In genomic region chr2:241209271-241209670, GRCh38 we compare ENCODE assay signal across 23 cellular contexts. TPM values are rescaled to one million over a fixed set of nuclear protein-coding genes. Genes with fewer than 3 reads are reported as not detected.
DNase-seq lines count a peak whose midpoint lies in the region; ATAC-seq, FAIRE-seq and TF ChIP-seq lines count a peak whose summit lies in the region.
"Had no signal": no experiment of that assay in that cellular context is flagged by ENCODE, and none has a peak within 500 bp of the region (broad histone marks: within the 10 kb centered on the region; RNA-seq: fewer than 3 reads in every experiment).

No MANE protein-coding gene starts in this region.

- no peak for TF ChIP-seq EP300 in K562 (IDR thresholded peaks at IDR 0.05; ENCODE audit: low read length)
- no peak for TF ChIP-seq EP300 in upper lobe of left lung (IDR thresholded peaks at IDR 0.05)

- H3K9ac ChIP-seq in K562 (ENCODE audit: insufficient read depth in 1 of 2, low read depth in 2 of 2, low read length in 2 of 2): no peak overlapping the region

- peak; percentile 26 for ATAC-seq in Right ventricle myocardium inferior
- peak; percentile 93 for ATAC-seq in K562
- peak; percentile 11 to 12 for ATAC-seq in upper lobe of left lung (ENCODE audit: low FRiP score in 2 of 2)
- ATAC-seq in GM18861 (IDR thresholded peaks at IDR 0.05; ENCODE audit: unreplicated experiment): no peak
- ATAC-seq: HCT116 had no signal

- H3K36me3 ChIP-seq in right atrium auricular region: no peaks in the 10 kb centered on the region
- H3K36me3 ChIP-seq in K562 (ENCODE audit: control insufficient read depth, insufficient read depth, low read length): no peaks in the 10 kb centered on the region
- no peaks in the 10 kb centered on the region for H3K36me3 ChIP-seq in upper lobe of left lung

- no peaks in the 10 kb centered on the region for H3K9me1 ChIP-seq in K562 (ENCODE audit: control insufficient read depth, insufficient read depth, low read length)

- no peak for TF ChIP-seq CTCF in right atrium auricular region (IDR thresholded peaks at IDR 0.05)
- TF ChIP-seq CTCF in K562 (IDR thresholded peaks at IDR 0.05 in 2 of 3, conservative IDR thresholded peaks at IDR 0.05 in 1 of 3; ENCODE audit: insufficient read depth in 2 of 3, low read depth in 1 of 3, low read length in 3 of 3): peak; percentile 16 to 29 (median 25); a peak in 3 of 6 replicates
- no peak for TF ChIP-seq CTCF in upper lobe of left lung (IDR thresholded peaks at IDR 0.05)

- no peaks in the 10 kb centered on the region; the same call in 1 of the 2 replicates for H4K20me1 ChIP-seq in K562 (replicated peaks; ENCODE audit: control insufficient read depth, insufficient read depth, low read length)

- H3K4me1 ChIP-seq in right atrium auricular region (no peaks in the 10 kb centered on the region), K562 (replicated peaks in 1 of 2; ENCODE audit: control insufficient read depth in 2 of 2, insufficient read depth in 2 of 2, low read length in 2 of 2) (peaks cover 0 to 17% of the 10 kb centered on the region in 2 experiments; a peak in 2 of 5 replicates), upper lobe of left lung (no peaks in the 10 kb centered on the region)
- H3K4me1 ChIP-seq: A549 had no signal

- WGBS in K562 (ENCODE audit: insufficient coverage, low coverage, missing lambda C conversion rate): 3% methylated on average over 17 of the region's 33 CpGs
- 92 to 95% methylated on average over 14 to 32 of the region's 33 CpGs for WGBS in upper lobe of left lung, 2 donors

- BruUV-seq in K562 (replicated peaks; lab: Mats Ljungman, UMichigan): no TSS peak

- no peak overlapping the region for H3K4me3 ChIP-seq in right atrium auricular region
- no peak overlapping the region for H3K4me3 ChIP-seq in K562
- H3K4me3 ChIP-seq in upper lobe of left lung: no peak overlapping the region
- H3K4me3 ChIP-seq: A549 had no signal

- H3K9me3 ChIP-seq in right atrium auricular region (no peaks in the 10 kb centered on the region), K562 (replicated peaks; ENCODE audit: control insufficient read depth, insufficient read depth, low read depth, low read length) (no peaks in the 10 kb centered on the region), upper lobe of left lung (no peaks in the 10 kb centered on the region)
- H3K9me3 ChIP-seq: A549 had no signal

- H3K27ac ChIP-seq in right atrium auricular region (no peak overlapping the region), K562 (ENCODE audit: extremely low read depth, low read depth, low read length) (no peak overlapping the region), upper lobe of left lung (no peak overlapping the region)
- H3K27ac ChIP-seq: A549, C4-2B, HL-60 had no signal

- no peak for FAIRE-seq in K562 (lab: Jason Lieb, UNC)
- FAIRE-seq: A549, GM12892, GM18507 had no signal

- H2AFZ ChIP-seq in K562 (ENCODE audit: low read depth, low read length): no peak overlapping the region

- H3K27me3 ChIP-seq in right atrium auricular region (no peaks in the 10 kb centered on the region), K562 (ENCODE audit: control insufficient read depth in 2 of 2, insufficient read depth in 2 of 2, low read length in 2 of 2) (peaks cover 7 to 54% of the 10 kb centered on the region in 2 experiments; a peak in 4 of 5 replicates), upper lobe of left lung (no peaks in the 10 kb centered on the region)

- no peaks in the 10 kb centered on the region for H3K79me2 ChIP-seq in K562 (ENCODE audit: control insufficient read depth, insufficient read depth, low read length)

- in situ Hi-C loops in K562 (cut with MboI): no loop called here

- TF ChIP-seq POLR2A in K562 (conservative IDR thresholded peaks at IDR 0.05): no peak
- no peak for TF ChIP-seq POLR2A in upper lobe of left lung (IDR thresholded peaks at IDR 0.05)

- peak overlapping the region; percentile 37; the same call in 1 of the 2 replicates for H3K4me2 ChIP-seq in K562 (ENCODE audit: insufficient read depth, low read length)
- H3K4me2 ChIP-seq: A549 had no signal

- peak; percentile 34 for DNase-seq in Right ventricle myocardium inferior (ENCODE audit: missing footprints)
- DNase-seq in right atrium auricular region (ENCODE audit: low spot score): no peak
- DNase-seq in COLO668 (lab: John Stamatoyannopoulos, UW; ENCODE audit: unreplicated experiment): peak; percentile 39
- DNase-seq in K562 (ENCODE audit: extremely low read depth in 1 of 4, low spot score in 3 of 4): peak; percentile 44 to 54 (median 46)
- peak in 1 of 2 donors; percentile 82 for DNase-seq in upper lobe of left lung
- no peak for DNase-seq in LoVo (ENCODE audit: low spot score)
- DNase-seq: AML-193; CD4-positive, alpha-beta T cell; DMS153; DND-41; EL; GOT3; H7; HFFc6; IMR-90; KBM-7 had no signal

- intact Hi-C loops in Right ventricle myocardium inferior (cut with DNase I): no loop called here
- intact Hi-C loops in K562 (cut with micrococcal nuclease): no loop called here

- 0 out of 4 replicates have a peak, but pooled peaks of 1 of the 2 experiments have one; percentile 15 for TF ChIP-seq RAD21 in K562 (CRISPR knock-in tag; conservative IDR thresholded peaks at IDR 0.05 in 1 of 2, IDR thresholded peaks at IDR 0.05 in 1 of 2)

- POLR2A ChIA-PET in K562 (lab: Yijun Ruan, JAX): interaction anchor here (0.6 to 1.2 kb wide), 2 partner anchors 14 to 63 kb away, joined by 3 read pairs; no protein-coding TSS in a partner anchor

- CTCF ChIA-PET in K562 (lab: Yijun Ruan, JAX; ENCODE audit: low intra/inter-chr PET ratio): no interaction called here

RNA-seq across cellular contexts. Expression of gene ANO7, which starts 20.8 kb away (rescaled TPM):
- total RNA-seq in Right ventricle myocardium inferior (0.81 TPM), right atrium auricular region (1 to 10 TPM; 1.1 to 1.3 TPM), K562 (2014; rRNA removed) (1.3 and 1.7 TPM in 2 replicates), K562 (2014; rRNA removed; fragmentation: Illumina TruSeq; extraction: Trizol) (0.67 and 0.91 TPM in 2 replicates), K562 (2015; rRNA removed; fragmentation: Illumina TruSeq; extraction: Trizol) (1.1 TPM in 2 replicates), K562 (2021) (4.1 and 5.1 TPM in 2 replicates), upper lobe of left lung (1 to 10 TPM in 5 of 6 donors, under 1 TPM in 1; 0.30 to 1.3 (median 1.1) TPM)
- 12.7 and 25.7 TPM in 2 replicates for total RNA-seq in K562 (2011; cell fraction: chromatin; rRNA removed; ENCODE audit: low replicate concordance)
- 12.8 and 13.2 TPM in 2 replicates for total RNA-seq in K562 (2011; cell fraction: nucleolus; rRNA removed)
- total RNA-seq in K562 (2011; cell fraction: nucleoplasm; rRNA removed): 13.3 and 13.8 TPM in 2 replicates
- polyA plus RNA-seq in K562 (2011; rRNA removed) (0.59 and 0.81 TPM in 2 replicates), K562 (2014; fragmentation: Illumina TruSeq; extraction: Trizol) (1.9 and 3.2 TPM in 2 replicates), K562 (2014; fragmentation: Nextera tagmentation; extraction: Ambion mirVana) (under 1 TPM; 0.28 to 0.46 TPM), K562 (2014; rRNA removed) (1.9 and 2.9 TPM in 2 replicates)
- 1.0 and 2.4 TPM in 2 replicates for polyA plus RNA-seq in K562 (2011; cell fraction: cytosol; rRNA removed)
- polyA plus RNA-seq in K562 (2011; cell fraction: nucleus; rRNA removed): 2.5 and 4.8 TPM in 2 replicates
- 1.6 and 2.3 TPM in 2 replicates for polyA plus RNA-seq in K562 (2012)
- polyA minus RNA-seq in K562 (2011; rRNA and poly(A)+ RNA removed): 0.75 and 1.7 TPM in 2 replicates
- 3.9 and 4.2 TPM in 2 replicates for polyA minus RNA-seq in K562 (2011; cell fraction: cytosol; rRNA and poly(A)+ RNA removed)
- 2.3 and 3.2 TPM in 2 replicates for polyA minus RNA-seq in K562 (2011; cell fraction: nucleus; rRNA and poly(A)+ RNA removed)

RNA-seq across cellular contexts. Expression of gene PPP1R7, which starts 59.0 kb away (rescaled TPM):
- 66.6 TPM for total RNA-seq in Right ventricle myocardium inferior
- total RNA-seq in right atrium auricular region: 10 to 100 TPM; 57.5 to 61.4 TPM
- total RNA-seq in K562 (2011; cell fraction: chromatin; rRNA removed; ENCODE audit: low replicate concordance): 32.2 and 41.6 TPM in 2 replicates
- 20.4 and 33.7 TPM in 2 replicates for total RNA-seq in K562 (2011; cell fraction: nucleolus; rRNA removed)
- total RNA-seq in K562 (2011; cell fraction: nucleoplasm; rRNA removed): 30.4 and 37.3 TPM in 2 replicates
- total RNA-seq in K562 (2014; rRNA removed): 56.0 and 62.0 TPM in 2 replicates
- 37.5 and 38.1 TPM in 2 replicates for total RNA-seq in K562 (2014; rRNA removed; fragmentation: Illumina TruSeq; extraction: Trizol)
- total RNA-seq in K562 (2015; rRNA removed; fragmentation: Illumina TruSeq; extraction: Trizol): 35.3 and 40.2 TPM in 2 replicates
- 39.5 and 40.5 TPM in 2 replicates for total RNA-seq in K562 (2021)
- 46.1 and 57.3 TPM in 2 replicates for polyA plus RNA-seq in K562 (2011; rRNA removed)
- 15.0 and 20.2 TPM in 2 replicates for polyA plus RNA-seq in K562 (2011; cell fraction: cytosol; rRNA removed)
- polyA plus RNA-seq in K562 (2011; cell fraction: nucleus; rRNA removed): 18.1 and 34.0 TPM in 2 replicates
- polyA plus RNA-seq in K562 (2012): 64.4 and 65.4 TPM in 2 replicates
- polyA plus RNA-seq in K562 (2014; fragmentation: Illumina TruSeq; extraction: Trizol): 62.0 and 75.0 TPM in 2 replicates
- 10 to 100 TPM; 37.9 to 50.5 TPM for polyA plus RNA-seq in K562 (2014; fragmentation: Nextera tagmentation; extraction: Ambion mirVana)
- polyA plus RNA-seq in K562 (2014; rRNA removed): 59.4 and 61.0 TPM in 2 replicates
- 32.0 and 46.5 TPM in 2 replicates for polyA minus RNA-seq in K562 (2011; rRNA and poly(A)+ RNA removed)
- 18.6 and 26.6 TPM in 2 replicates for polyA minus RNA-seq in K562 (2011; cell fraction: cytosol; rRNA and poly(A)+ RNA removed)
- polyA minus RNA-seq in K562 (2011; cell fraction: nucleus; rRNA and poly(A)+ RNA removed): 9.2 and 15.9 TPM in 2 replicates
- total RNA-seq in upper lobe of left lung: 10 to 100 TPM; 38.8 to 76.1 (median 57.7) TPM

RNA-seq across cellular contexts. Expression of gene PASK, which starts 60.0 kb away (rescaled TPM):
- total RNA-seq in Right ventricle myocardium inferior (1.4 TPM), right atrium auricular region (1 to 10 TPM in 1 of 2 donors, under 1 TPM in 1; 0.98 to 1.1 TPM), K562 (2014; rRNA removed) (8.6 and 17.1 TPM in 2 replicates), K562 (2014; rRNA removed; fragmentation: Illumina TruSeq; extraction: Trizol) (5.9 and 6.2 TPM in 2 replicates), K562 (2015; rRNA removed; fragmentation: Illumina TruSeq; extraction: Trizol) (8.8 and 10.1 TPM in 2 replicates), K562 (2021) (25.9 and 30.3 TPM in 2 replicates), upper lobe of left lung (10 to 100 TPM in 5 of 6 donors, 1 to 10 TPM in 1; 4.3 to 18.9 (median 13.8) TPM)
- total RNA-seq in K562 (2011; cell fraction: chromatin; rRNA removed; ENCODE audit: low replicate concordance): 57.6 and 90.9 TPM in 2 replicates
- total RNA-seq in K562 (2011; cell fraction: nucleolus; rRNA removed): 41.0 and 44.6 TPM in 2 replicates
- 47.5 and 53.5 TPM in 2 replicates for total RNA-seq in K562 (2011; cell fraction: nucleoplasm; rRNA removed)
- polyA plus RNA-seq in K562 (2011; rRNA removed) (10.9 and 11.6 TPM in 2 replicates), K562 (2014; fragmentation: Illumina TruSeq; extraction: Trizol) (9.9 and 11.5 TPM in 2 replicates), K562 (2014; fragmentation: Nextera tagmentation; extraction: Ambion mirVana) (1 to 10 TPM; 1.5 to 2.6 TPM), K562 (2014; rRNA removed) (16.3 and 20.2 TPM in 2 replicates)
- polyA plus RNA-seq in K562 (2011; cell fraction: cytosol; rRNA removed): 9.6 and 11.2 TPM in 2 replicates
- 66.0 and 91.2 TPM in 2 replicates for polyA plus RNA-seq in K562 (2011; cell fraction: nucleus; rRNA removed)
- polyA plus RNA-seq in K562 (2012): 12.7 and 13.4 TPM in 2 replicates
- 8.9 and 13.6 TPM in 2 replicates for polyA minus RNA-seq in K562 (2011; rRNA and poly(A)+ RNA removed)
- polyA minus RNA-seq in K562 (2011; cell fraction: cytosol; rRNA and poly(A)+ RNA removed): 8.2 and 12.7 TPM in 2 replicates
- polyA minus RNA-seq in K562 (2011; cell fraction: nucleus; rRNA and poly(A)+ RNA removed): 17.2 and 27.9 TPM in 2 replicates

Comparison
In these comparisons a context has a peak if more than half of its experiments do, and no peak if none do; other contexts are left out.
1. DNase-seq: peak in Right ventricle myocardium inferior (single experiment), COLO668 (single experiment) and K562 (4 of 4); none in right atrium auricular region (single experiment) and LoVo (single experiment).
2. CTCF ChIP-seq: peak in K562 (3 of 3); none in right atrium auricular region (0 of 2) and upper lobe of left lung (0 of 6).